In the genomic region with DNA sequence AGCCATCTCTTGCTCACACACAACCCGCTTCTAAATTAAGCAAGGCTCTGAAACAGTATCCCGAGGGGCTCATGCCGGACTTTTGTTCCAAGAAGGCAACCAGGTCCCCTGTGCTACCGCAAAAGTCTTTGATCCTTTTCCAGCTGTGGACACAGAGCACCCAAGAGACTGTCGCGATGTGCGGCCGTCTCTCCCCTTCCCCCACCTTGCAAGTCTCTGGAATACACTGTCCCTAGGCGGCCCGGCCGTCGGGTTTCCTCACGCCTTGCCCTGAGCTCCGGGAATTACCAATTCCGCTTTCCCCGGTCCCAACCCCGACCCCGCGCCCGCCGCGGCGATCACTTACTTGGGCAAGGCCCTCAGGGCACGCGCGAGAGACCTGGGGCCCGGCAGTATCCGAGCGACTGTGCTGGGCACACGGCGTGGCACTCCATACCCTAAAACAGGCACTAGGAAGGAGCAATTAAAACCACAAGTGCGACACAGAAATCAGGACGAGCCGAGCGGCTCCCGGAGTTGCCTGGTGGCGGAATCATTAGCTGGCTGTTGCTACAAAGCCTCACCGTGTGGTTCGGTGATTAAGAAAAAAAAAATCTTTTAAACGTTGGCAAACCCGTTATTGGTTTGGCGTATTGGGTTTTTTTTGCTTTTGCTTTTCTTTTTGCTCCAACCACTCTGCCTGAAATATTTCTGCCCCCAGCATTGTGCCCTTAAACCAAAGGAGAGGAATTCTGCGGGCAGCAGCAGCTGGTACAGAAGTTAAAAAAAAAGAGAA, we compare ENCODE assay signal across 11 cellular contexts. TPM values are rescaled to one million over a fixed set of nuclear protein-coding genes. Genes with fewer than 3 reads are reported as not detected.
DNase-seq lines count a peak whose midpoint lies in the region; ATAC-seq and TF ChIP-seq lines count a peak whose summit lies in the region.
"Had no signal": no experiment of that assay in that cellular context is flagged by ENCODE, and none has a peak within 500 bp of the region (broad histone marks: within the 10 kb centered on the region; RNA-seq: fewer than 3 reads in every experiment).

No MANE protein-coding gene starts in this region.

- peaks cover 67% of the 10 kb centered on the region for H3K27me3 Mint-ChIP-seq in activated naive CD4-positive, alpha-beta T cell treated with anti-CD3 and anti-CD28 coated beads, Interleukin-2, amount 50 U/mL, for 24 hours

- peak overlapping the region; percentile 69 for H3K27ac Mint-ChIP-seq in activated naive CD4-positive, alpha-beta T cell treated with anti-CD3 and anti-CD28 coated beads, Interleukin-2, amount 50 U/mL, for 24 hours
- H3K27ac Mint-ChIP-seq in stimulated activated effector memory CD8-positive, alpha-beta T cell treated with anti-CD3 and anti-CD28 coated beads, Interleukin-12 subunit alpha, Interleukin-12 subunit beta, amount 100 ng/mL, for 72 hours: no peak overlapping the region

- H3K4me1 Mint-ChIP-seq in activated naive CD4-positive, alpha-beta T cell treated with anti-CD3 and anti-CD28 coated beads, Interleukin-2, amount 50 U/mL, for 24 hours: peaks cover 42% of the 10 kb centered on the region
- peaks cover 58% of the 10 kb centered on the region for H3K4me1 Mint-ChIP-seq in stimulated activated effector memory CD8-positive, alpha-beta T cell treated with anti-CD3 and anti-CD28 coated beads, Interleukin-12 subunit alpha, Interleukin-12 subunit beta, amount 100 ng/mL, for 72 hours

- peak overlapping the region; percentile 94 for H3K27ac ChIP-seq in VCaP

- H3K9me3 Mint-ChIP-seq in activated naive CD4-positive, alpha-beta T cell treated with anti-CD3 and anti-CD28 coated beads, Interleukin-2, amount 50 U/mL, for 24 hours: no peaks in the 10 kb centered on the region
- H3K9me3 Mint-ChIP-seq in stimulated activated effector memory CD8-positive, alpha-beta T cell treated with anti-CD3 and anti-CD28 coated beads, Interleukin-12 subunit alpha, Interleukin-12 subunit beta, amount 100 ng/mL, for 72 hours: no peaks in the 10 kb centered on the region

- TF ChIP-seq CTCF in VCaP (conservative IDR thresholded peaks at IDR 0.05): no peak
- no peak for TF ChIP-seq CTCF in fibroblast of the aortic adventitia (IDR thresholded peaks at IDR 0.05; ENCODE audit: insufficient read depth, low read length)

- H3K36me3 Mint-ChIP-seq in activated naive CD4-positive, alpha-beta T cell treated with anti-CD3 and anti-CD28 coated beads, Interleukin-2, amount 50 U/mL, for 24 hours: no peaks in the 10 kb centered on the region
- peaks cover 45% of the 10 kb centered on the region for H3K36me3 Mint-ChIP-seq in stimulated activated effector memory CD8-positive, alpha-beta T cell treated with anti-CD3 and anti-CD28 coated beads, Interleukin-12 subunit alpha, Interleukin-12 subunit beta, amount 100 ng/mL, for 72 hours

- H3K4me3 Mint-ChIP-seq in activated naive CD4-positive, alpha-beta T cell treated with anti-CD3 and anti-CD28 coated beads, Interleukin-2, amount 50 U/mL, for 24 hours: peak overlapping the region; percentile 82
- H3K4me3 Mint-ChIP-seq in stimulated activated effector memory CD8-positive, alpha-beta T cell treated with anti-CD3 and anti-CD28 coated beads, Interleukin-12 subunit alpha, Interleukin-12 subunit beta, amount 100 ng/mL, for 72 hours: peak overlapping the region; percentile 77

- H3K4me3 ChIP-seq in fibroblast of the aortic adventitia (ENCODE audit: low read depth, low read length): peak overlapping the region; percentile 9

- DNase-seq in activated naive CD4-positive, alpha-beta T cell (lab: John Stamatoyannopoulos, UW): no peak
- DNase-seq in fibroblast of the aortic adventitia (ENCODE audit: low read depth): peak; percentile 11
- no peak for DNase-seq in stimulated activated effector memory CD8-positive, alpha-beta T cell treated with anti-CD3 and anti-CD28 coated beads, Interleukin-12 subunit alpha, Interleukin-12 subunit beta, amount 100 ng/mL, for 72 hours (ENCODE audit: low spot score in 2 of 2)
- DNase-seq in OCI-M2 (lab: John Stamatoyannopoulos, UW; ENCODE audit: unreplicated experiment): no peak
- DNase-seq in nucleus accumbens (lab: John Stamatoyannopoulos, UW): no peak
- DNase-seq in NCI-H510A (lab: John Stamatoyannopoulos, UW): no peak
- DNase-seq: midbrain, NCI-H1105 treated with DMSO at 0.1 percent for 48 hours had no signal

- no peak for ATAC-seq in stimulated activated effector memory CD8-positive, alpha-beta T cell treated with anti-CD3 and anti-CD28 coated beads, Interleukin-12 subunit alpha, Interleukin-12 subunit beta, amount 100 ng/mL, for 72 hours
- ATAC-seq: esophagus mucosa had no signal

RNA-seq across cellular contexts. Expression of a gene that starts 2.2 kb away (rescaled TPM):
- 0.41 and 0.99 TPM in 2 replicates for total RNA-seq in fibroblast of the aortic adventitia (ENCODE audit: low replicate concordance)
- total RNA-seq: esophagus mucosa had no signal

RNA-seq across cellular contexts. Expression of a gene that starts 19.6 kb away (rescaled TPM):
- total RNA-seq in fibroblast of the aortic adventitia (ENCODE audit: low replicate concordance): 0.72 TPM in 1 of 2 replicates, not detected in the other
- total RNA-seq: esophagus mucosa had no signal
